Comparison of ENCODE assay signal across 1 cellular context in the genomic region with DNA sequence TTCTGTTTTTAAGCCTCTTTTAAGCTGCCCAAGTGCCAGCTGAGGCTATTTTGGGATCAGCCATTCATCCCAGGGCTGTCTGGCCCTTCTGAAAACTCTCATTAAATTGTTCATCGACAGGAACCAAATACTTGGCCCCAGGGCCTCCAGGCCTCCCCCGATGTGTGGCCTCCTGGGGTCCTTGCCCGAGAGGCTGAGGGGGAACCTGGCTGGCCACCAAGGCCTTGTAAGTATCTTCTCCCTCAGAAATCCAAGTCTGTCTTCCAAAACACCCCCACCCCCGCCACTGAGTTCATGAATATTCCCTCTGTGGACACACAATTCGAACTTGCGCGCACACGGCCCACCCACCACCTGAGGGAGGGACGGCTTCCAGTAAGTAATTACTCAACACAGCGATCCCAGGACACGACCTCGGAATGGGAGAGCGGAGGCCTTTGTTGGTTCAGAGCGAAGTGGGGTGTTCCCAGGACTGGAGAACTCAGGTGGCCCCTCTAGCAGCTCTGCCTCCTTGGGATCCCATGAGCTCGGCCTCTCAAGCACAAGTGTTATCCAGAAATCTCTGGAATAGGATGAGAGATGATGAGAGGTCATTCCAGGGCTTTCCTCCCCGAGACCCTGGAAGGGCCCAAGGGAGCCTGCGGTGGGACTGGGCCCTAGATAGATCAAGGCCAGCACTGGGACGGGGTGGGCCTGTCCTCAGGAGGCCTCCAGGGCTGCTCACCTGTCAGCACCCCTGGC.
TF ChIP-seq lines count a peak whose summit lies in the region.

No MANE protein-coding gene starts in this region.

TF ChIP-seq in neural cell, 6 proteins besides CTCF, POLR2A, EP300 and RAD21:
- TF ChIP-seq TAF1 (IDR thresholded peaks at IDR 0.05; ENCODE audit: low read depth) (no peak), SMC3 (conservative IDR thresholded peaks at IDR 0.05; ENCODE audit: poor library complexity) (no peak), MXI1 (conservative IDR thresholded peaks at IDR 0.05; ENCODE audit: poor library complexity, severe bottlenecking) (no peak), EZH2 (IDR thresholded peaks at IDR 0.05; ENCODE audit: borderline replicate concordance, insufficient read depth, low read length, poor library complexity, severe bottlenecking) (no peak)
